ENCODE assay signal across 1 cellular context in the genomic region with DNA sequence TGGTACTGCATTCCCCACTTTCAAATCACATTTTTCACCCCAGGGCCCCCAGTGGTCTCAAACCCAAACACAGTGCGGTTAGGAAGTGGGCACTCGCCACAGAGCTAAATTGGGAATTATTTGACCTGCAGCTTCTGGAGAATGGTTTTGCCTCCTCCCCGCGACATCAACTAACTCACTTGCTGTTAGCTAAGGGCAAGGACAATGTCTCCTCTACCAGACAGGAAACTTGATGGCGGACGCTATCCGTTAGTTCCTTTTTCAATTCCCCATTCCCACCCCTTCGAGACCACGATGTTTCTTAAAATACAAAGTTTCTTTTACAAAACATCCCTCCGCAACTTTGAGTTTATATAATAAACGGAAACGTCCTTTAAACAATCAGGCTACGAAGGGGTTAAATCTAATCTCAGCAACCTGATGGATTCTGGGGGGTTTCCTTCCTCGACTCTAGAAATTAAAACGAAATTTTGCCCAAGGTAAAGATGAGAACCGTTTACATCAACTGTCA.
TF ChIP-seq lines count a peak whose summit lies in the region.

No MANE protein-coding gene starts in this region.

TF ChIP-seq in GM12878, 131 proteins besides CTCF, POLR2A, EP300 and RAD21 (continued from another document):
- TF ChIP-seq, protein P1, sequence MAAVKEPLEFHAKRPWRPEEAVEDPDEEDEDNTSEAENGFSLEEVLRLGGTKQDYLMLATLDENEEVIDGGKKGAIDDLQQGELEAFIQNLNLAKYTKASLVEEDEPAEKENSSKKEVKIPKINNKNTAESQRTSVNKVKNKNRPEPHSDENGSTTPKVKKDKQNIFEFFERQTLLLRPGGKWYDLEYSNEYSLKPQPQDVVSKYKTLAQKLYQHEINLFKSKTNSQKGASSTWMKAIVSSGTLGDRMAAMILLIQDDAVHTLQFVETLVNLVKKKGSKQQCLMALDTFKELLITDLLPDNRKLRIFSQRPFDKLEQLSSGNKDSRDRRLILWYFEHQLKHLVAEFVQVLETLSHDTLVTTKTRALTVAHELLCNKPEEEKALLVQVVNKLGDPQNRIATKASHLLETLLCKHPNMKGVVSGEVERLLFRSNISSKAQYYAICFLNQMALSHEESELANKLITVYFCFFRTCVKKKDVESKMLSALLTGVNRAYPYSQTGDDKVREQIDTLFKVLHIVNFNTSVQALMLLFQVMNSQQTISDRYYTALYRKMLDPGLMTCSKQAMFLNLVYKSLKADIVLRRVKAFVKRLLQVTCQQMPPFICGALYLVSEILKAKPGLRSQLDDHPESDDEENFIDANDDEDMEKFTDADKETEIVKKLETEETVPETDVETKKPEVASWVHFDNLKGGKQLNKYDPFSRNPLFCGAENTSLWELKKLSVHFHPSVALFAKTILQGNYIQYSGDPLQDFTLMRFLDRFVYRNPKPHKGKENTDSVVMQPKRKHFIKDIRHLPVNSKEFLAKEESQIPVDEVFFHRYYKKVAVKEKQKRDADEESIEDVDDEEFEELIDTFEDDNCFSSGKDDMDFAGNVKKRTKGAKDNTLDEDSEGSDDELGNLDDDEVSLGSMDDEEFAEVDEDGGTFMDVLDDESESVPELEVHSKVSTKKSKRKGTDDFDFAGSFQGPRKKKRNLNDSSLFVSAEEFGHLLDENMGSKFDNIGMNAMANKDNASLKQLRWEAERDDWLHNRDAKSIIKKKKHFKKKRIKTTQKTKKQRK (IDR thresholded peaks at IDR 0.05; ENCODE audit: low read depth, low read length) = no peak
- TF ChIP-seq ASH2L (IDR thresholded peaks at IDR 0.05; ENCODE audit: borderline replicate concordance, low read depth) (no peak), BHLHE40 (IDR thresholded peaks at IDR 0.05; ENCODE audit: borderline replicate concordance in 1 of 2, low read depth in 2 of 2, low read length in 1 of 2) (no peak), ETV6 (conservative IDR thresholded peaks at IDR 0.05 in 1 of 2, IDR thresholded peaks at IDR 0.05 in 1 of 2; ENCODE audit: borderline replicate concordance in 1 of 2, low read depth in 1 of 2) (peak in 1 of 2 experiments; percentile 39; a peak in 1 of 4 replicates), CHD4 (IDR thresholded peaks at IDR 0.05) (no peak), RBBP5 (conservative IDR thresholded peaks at IDR 0.05) (no peak), HDAC6 (IDR thresholded peaks at IDR 0.05; ENCODE audit: unreplicated experiment) (no peak), TBL1XR1 (IDR thresholded peaks at IDR 0.05; ENCODE audit: low read depth, low read length) (peak; percentile 37; the same call in 1 of the 2 replicates), FOXM1 (IDR thresholded peaks at IDR 0.05; ENCODE audit: low read depth, low read length) (0 out of 2 replicates have a peak, but pooled peaks have one; percentile 36), SIN3A (IDR thresholded peaks at IDR 0.05; ENCODE audit: low read depth, low read length) (no peak; the same call in 1 of the 2 replicates), NR2C2 (IDR thresholded peaks at IDR 0.05; ENCODE audit: borderline replicate concordance, control insufficient read depth, insufficient read length, low read depth) (no peak), SMC3 (IDR thresholded peaks at IDR 0.05; ENCODE audit: borderline replicate concordance, low read length) (no peak), MTA2 (IDR thresholded peaks at IDR 0.05; ENCODE audit: low read depth) (peak; percentile 27; the same call in 1 of the 2 replicates), PAX8 (IDR thresholded peaks at IDR 0.05) (peak; percentile 87)
- TF ChIP-seq, protein P2, sequence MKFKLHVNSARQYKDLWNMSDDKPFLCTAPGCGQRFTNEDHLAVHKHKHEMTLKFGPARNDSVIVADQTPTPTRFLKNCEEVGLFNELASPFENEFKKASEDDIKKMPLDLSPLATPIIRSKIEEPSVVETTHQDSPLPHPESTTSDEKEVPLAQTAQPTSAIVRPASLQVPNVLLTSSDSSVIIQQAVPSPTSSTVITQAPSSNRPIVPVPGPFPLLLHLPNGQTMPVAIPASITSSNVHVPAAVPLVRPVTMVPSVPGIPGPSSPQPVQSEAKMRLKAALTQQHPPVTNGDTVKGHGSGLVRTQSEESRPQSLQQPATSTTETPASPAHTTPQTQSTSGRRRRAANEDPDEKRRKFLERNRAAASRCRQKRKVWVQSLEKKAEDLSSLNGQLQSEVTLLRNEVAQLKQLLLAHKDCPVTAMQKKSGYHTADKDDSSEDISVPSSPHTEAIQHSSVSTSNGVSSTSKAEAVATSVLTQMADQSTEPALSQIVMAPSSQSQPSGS (IDR thresholded peaks at IDR 0.05; ENCODE audit: low read length) = 0 out of 2 replicates have a peak, but pooled peaks have one; percentile 31
- TF ChIP-seq, protein P3, sequence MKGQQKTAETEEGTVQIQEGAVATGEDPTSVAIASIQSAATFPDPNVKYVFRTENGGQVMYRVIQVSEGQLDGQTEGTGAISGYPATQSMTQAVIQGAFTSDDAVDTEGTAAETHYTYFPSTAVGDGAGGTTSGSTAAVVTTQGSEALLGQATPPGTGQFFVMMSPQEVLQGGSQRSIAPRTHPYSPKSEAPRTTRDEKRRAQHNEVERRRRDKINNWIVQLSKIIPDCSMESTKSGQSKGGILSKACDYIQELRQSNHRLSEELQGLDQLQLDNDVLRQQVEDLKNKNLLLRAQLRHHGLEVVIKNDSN (IDR thresholded peaks at IDR 0.05; ENCODE audit: borderline replicate concordance, extremely low read length, insufficient read depth, low read depth, low read length) = no peak
